ENCODE assay signal across 33 cellular contexts in the genomic region with DNA sequence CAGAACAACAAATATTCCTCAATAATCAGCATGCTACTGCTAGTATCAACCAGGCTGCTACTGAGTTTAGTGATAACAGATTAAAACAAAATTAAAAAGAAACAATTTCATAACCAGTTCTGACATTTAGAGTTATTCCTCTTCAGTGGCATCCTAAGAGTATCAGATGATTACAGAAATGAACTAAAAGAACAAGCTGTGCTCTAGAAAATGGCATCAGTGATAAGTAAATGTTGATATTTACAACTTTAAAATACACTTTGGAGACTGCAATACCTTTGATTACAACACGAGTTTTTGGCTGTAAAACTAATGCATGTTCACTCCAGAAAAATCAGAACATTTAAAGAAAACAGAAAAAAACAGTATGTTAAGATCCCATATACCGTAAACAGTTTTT.
"Had no signal": no experiment of that assay in that cellular context is flagged by ENCODE, and none has a peak within 500 bp of the region (broad histone marks: within the 10 kb centered on the region; RNA-seq: fewer than 3 reads in every experiment).

No MANE protein-coding gene starts in this region.

- H3K27me3 Mint-ChIP-seq: activated CD4-positive, alpha-beta memory T cell treated with anti-CD3 and anti-CD28 coated beads for 36 hours; activated CD4-positive, alpha-beta T cell treated with anti-CD3 and anti-CD28 coated beads for 36 hours; activated CD4-positive, alpha-beta T cell treated with anti-CD3 and anti-CD28 coated beads, Interleukin-2, amount 10 ng/mL, durations not matched to agents 24 days and 14 days; activated naive CD4-positive, alpha-beta T cell treated with anti-CD3 and anti-CD28 coated beads, Interleukin-2, amount 10 ng/mL, durations not matched to agents 7 days and 5 days; activated naive CD8-positive, alpha-beta T cell treated with anti-CD3 and anti-CD28 coated beads, Interleukin-2, amount 50 U/mL, for 24 hours; brain; dendritic cell treated with granulocyte-macrophage colony-stimulating factor and Interleukin-4, amounts not matched to agents 40 ng/mL and 50 ng/mL, for 4 days; T-cell had no signal

- H3K27me3 ChIP-seq: adrenal gland, ascending aorta, breast epithelium, cardiac muscle cell, dorsolateral prefrontal cortex, esophagus muscularis mucosa, foreskin keratinocyte, gastrocnemius medialis, heart left ventricle had no signal

- H3K27ac ChIP-seq: adrenal gland, ascending aorta, breast epithelium, cardiac muscle cell, coronary artery, dorsolateral prefrontal cortex, esophagus muscularis mucosa, foreskin keratinocyte, gastrocnemius medialis, heart left ventricle had no signal

- H3K4me3 Mint-ChIP-seq: activated CD4-positive, alpha-beta memory T cell treated with anti-CD3 and anti-CD28 coated beads for 36 hours; activated naive CD4-positive, alpha-beta T cell treated with anti-CD3 and anti-CD28 coated beads, Interleukin-2, amount 10 ng/mL, durations not matched to agents 7 days and 5 days; activated naive CD8-positive, alpha-beta T cell treated with anti-CD3 and anti-CD28 coated beads, Interleukin-2, amount 50 U/mL, for 24 hours; brain; dendritic cell treated with granulocyte-macrophage colony-stimulating factor and Interleukin-4, amounts not matched to agents 40 ng/mL and 50 ng/mL, for 4 days; endodermal cell; T-helper 1 cell treated with Interleukin-12 subunit alpha and Interleukin-12 subunit beta and Interleukin-4 antibody, amounts not matched to agents 30 μg/mL and 1 μg/mL, for 36 hours had no signal

- H3K9me3 Mint-ChIP-seq: activated CD4-positive, alpha-beta memory T cell treated with anti-CD3 and anti-CD28 coated beads for 36 hours; activated CD4-positive, alpha-beta T cell treated with anti-CD3 and anti-CD28 coated beads, Interleukin-2, amount 10 ng/mL, durations not matched to agents 24 days and 14 days; activated naive CD4-positive, alpha-beta T cell treated with anti-CD3 and anti-CD28 coated beads, Interleukin-2, amount 10 ng/mL, durations not matched to agents 7 days and 5 days; activated naive CD8-positive, alpha-beta T cell treated with anti-CD3 and anti-CD28 coated beads, Interleukin-2, amount 50 U/mL, for 24 hours; activated T-cell treated with anti-CD3 and anti-CD28 coated beads, Interleukin-2, amount 50 U/mL, for 72 hours; dendritic cell treated with granulocyte-macrophage colony-stimulating factor and Interleukin-4, amounts not matched to agents 40 ng/mL and 50 ng/mL, for 4 days; endodermal cell; T-cell; T-helper 1 cell treated with Interleukin-12 subunit alpha and Interleukin-12 subunit beta and Interleukin-4 antibody, amounts not matched to agents 30 μg/mL and 1 μg/mL, for 36 hours had no signal

- H3K27ac Mint-ChIP-seq: activated CD4-positive, alpha-beta memory T cell treated with anti-CD3 and anti-CD28 coated beads for 36 hours; activated naive CD4-positive, alpha-beta T cell treated with anti-CD3 and anti-CD28 coated beads, Interleukin-2, amount 10 ng/mL, durations not matched to agents 7 days and 5 days; activated naive CD8-positive, alpha-beta T cell treated with anti-CD3 and anti-CD28 coated beads, Interleukin-2, amount 50 U/mL, for 24 hours; brain; dendritic cell treated with granulocyte-macrophage colony-stimulating factor and Interleukin-4, amounts not matched to agents 40 ng/mL and 50 ng/mL, for 4 days; endodermal cell; T-helper 1 cell treated with Interleukin-12 subunit alpha and Interleukin-12 subunit beta and Interleukin-4 antibody, amounts not matched to agents 30 μg/mL and 1 μg/mL, for 36 hours had no signal

- H3K36me3 ChIP-seq: adrenal gland, gastrocnemius medialis had no signal

- DNase-seq: activated CD4-positive, alpha-beta memory T cell treated with anti-CD3 and anti-CD28 coated beads for 36 hours; activated CD4-positive, alpha-beta T cell treated with anti-CD3 and anti-CD28 coated beads for 36 hours; activated CD4-positive, alpha-beta T cell treated with anti-CD3 and anti-CD28 coated beads, Interleukin-2, amount 10 ng/mL, durations not matched to agents 24 days and 14 days; activated CD4-positive, CD25-positive, alpha-beta regulatory T cell; activated CD4-positive, CD25-positive, alpha-beta regulatory T cell treated with anti-CD3 and anti-CD28 coated beads, Interleukin-2, amount 50 U/mL, for 72 hours; activated CD8-positive, alpha-beta memory T cell treated with anti-CD3 and anti-CD28 coated beads for 24 hours; activated gamma-delta T cell; activated naive CD4-positive, alpha-beta T cell; activated naive CD4-positive, alpha-beta T cell treated with anti-CD3 and anti-CD28 coated beads, Interleukin-2, amount 10 ng/mL, durations not matched to agents 7 days and 5 days; activated naive CD8-positive, alpha-beta T cell treated with anti-CD3 and anti-CD28 coated beads, Interleukin-2, amount 50 U/mL, for 24 hours; activated T-cell treated with anti-CD3 and anti-CD28 coated beads, Interleukin-2, amount 50 U/mL, for 1 hour; activated T-cell treated with anti-CD3 and anti-CD28 coated beads, Interleukin-2, amount 50 U/mL, for 72 hours; adrenal gland; central memory CD4-positive, alpha-beta T cell; cerebellar nuclear complex; dorsolateral prefrontal cortex; effector memory CD4-positive, alpha-beta T cell; endodermal cell; erythroblast; foreskin keratinocyte; gastrocnemius medialis; glutamatergic neuron; heart left ventricle; T-cell had no signal

- ATAC-seq: activated CD4-positive, alpha-beta T cell treated with anti-CD3 and anti-CD28 coated beads for 36 hours; activated naive CD4-positive, alpha-beta T cell treated with anti-CD3 and anti-CD28 coated beads, Interleukin-2, amount 50 U/mL, for 72 hours; activated naive CD8-positive, alpha-beta T cell treated with anti-CD3 and anti-CD28 coated beads, Interleukin-2, amount 50 U/mL, for 24 hours; activated T-cell treated with anti-CD3 and anti-CD28 coated beads, Interleukin-2, amount 50 U/mL, for 72 hours; foreskin keratinocyte; gastrocnemius medialis; heart left ventricle; T-cell had no signal

- H3K9me3 ChIP-seq: adrenal gland, ascending aorta, breast epithelium, esophagus muscularis mucosa, gastrocnemius medialis, heart left ventricle had no signal

- H3K4me3 ChIP-seq: adrenal gland, ascending aorta, breast epithelium, cardiac muscle cell, coronary artery, dorsolateral prefrontal cortex, esophagus muscularis mucosa, gastrocnemius medialis, heart left ventricle had no signal

- H3K36me3 Mint-ChIP-seq: activated CD4-positive, alpha-beta memory T cell treated with anti-CD3 and anti-CD28 coated beads for 36 hours; activated naive CD4-positive, alpha-beta T cell treated with anti-CD3 and anti-CD28 coated beads, Interleukin-2, amount 10 ng/mL, durations not matched to agents 7 days and 5 days; T-cell had no signal

- H3K4me1 ChIP-seq: adrenal gland, ascending aorta, breast epithelium, esophagus muscularis mucosa, foreskin keratinocyte, gastrocnemius medialis, heart left ventricle had no signal
